ENCODE assay signal across 12 cellular contexts in the genomic region with DNA sequence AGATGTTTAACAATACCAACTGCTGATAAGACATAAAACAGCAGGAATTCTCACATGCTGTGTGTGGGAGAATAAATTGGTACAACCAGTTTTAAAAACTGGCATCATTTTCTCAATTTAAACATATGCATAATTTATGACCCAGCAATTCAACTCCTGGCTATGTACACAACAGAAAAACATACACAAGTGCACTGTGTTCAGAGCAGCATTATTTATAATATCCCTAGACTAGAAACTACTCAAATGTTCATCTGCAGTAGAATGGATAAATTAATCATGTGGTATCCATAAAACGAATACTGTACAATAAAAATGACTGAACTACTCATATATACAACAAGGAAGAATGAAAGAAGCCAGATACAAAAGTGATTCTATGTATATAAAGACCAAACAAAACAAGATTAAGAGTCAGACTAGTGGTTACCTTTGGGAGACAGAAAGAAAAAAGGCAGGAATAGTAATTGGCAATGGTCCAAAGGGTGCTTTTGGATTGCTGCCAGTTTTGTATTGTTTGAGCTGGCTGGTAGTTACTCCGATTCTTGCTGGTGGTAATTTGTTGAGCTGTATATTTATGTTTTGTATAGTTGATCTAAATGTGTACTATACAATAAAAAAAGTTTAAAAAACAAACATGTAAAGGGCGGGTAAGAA.
A peak's percentile ranks its signal among the peaks of the same experiment; 100 is the strongest.
DNase-seq lines count a peak whose midpoint lies in the region; ATAC-seq, FAIRE-seq and TF ChIP-seq lines count a peak whose summit lies in the region.
"Had no signal": no experiment of that assay in that cellular context is flagged by ENCODE, and none has a peak within 500 bp of the region (broad histone marks: within the 10 kb centered on the region; RNA-seq: fewer than 3 reads in every experiment).

No MANE protein-coding gene starts in this region.

- no peak overlapping the region for H3K9ac ChIP-seq in keratinocyte (ENCODE audit: control insufficient read depth, extremely low read depth, insufficient read depth, low read length)

- no peak overlapping the region for H3K4me2 ChIP-seq in keratinocyte (ENCODE audit: control insufficient read depth, extremely low read depth, insufficient read depth, low read depth, low read length)
- H3K4me2 ChIP-seq: GM23338 had no signal

- H3K9me3 ChIP-seq in HAP-1 (no peaks in the 10 kb centered on the region), keratinocyte (ENCODE audit: control insufficient read depth, low read depth, low read length) (no peaks in the 10 kb centered on the region)
- H3K9me3 ChIP-seq: left ventricle myocardium inferior had no signal

- H4K20me1 ChIP-seq in keratinocyte (ENCODE audit: control insufficient read depth, extremely low read depth, insufficient read depth, low read length), result no peaks in the 10 kb centered on the region

- no peak overlapping the region for H2AFZ ChIP-seq in keratinocyte (ENCODE audit: control insufficient read depth, low read length)
- H2AFZ ChIP-seq: GM23338 had no signal

- FAIRE-seq in keratinocyte (lab: Jason Lieb, UNC), result peak; percentile 32

- no peak for ATAC-seq in GM21529 (IDR thresholded peaks at IDR 0.05; ENCODE audit: unreplicated experiment)
- ATAC-seq: GM23338 had no signal

- H3K4me1 ChIP-seq in HAP-1 (no peaks in the 10 kb centered on the region), keratinocyte (ENCODE audit: control insufficient read depth, extremely low read depth, insufficient read depth, low read length) (no peaks in the 10 kb centered on the region)
- H3K4me1 ChIP-seq: left ventricle myocardium inferior had no signal

- H3K27me3 ChIP-seq in HAP-1 (ENCODE audit: low read depth) (peaks cover 5% of the 10 kb centered on the region; the same call in 1 of the 2 replicates), keratinocyte (ENCODE audit: control insufficient read depth, extremely low read depth, insufficient read depth, low read length) (no peaks in the 10 kb centered on the region)

- no peak overlapping the region for H3K27ac ChIP-seq in keratinocyte (ENCODE audit: control insufficient read depth, insufficient read depth, low read length)
- H3K27ac ChIP-seq: left ventricle myocardium inferior had no signal

- dilution Hi-C loops in keratinocyte (cut with MboI; ENCODE audit: extremely low pct_ligation_motif_present, low sequenced_read_pairs), result no loop called here

- no peaks in the 10 kb centered on the region for H3K79me2 ChIP-seq in keratinocyte (ENCODE audit: control insufficient read depth, insufficient read depth, low read length)

- TF ChIP-seq CTCF in keratinocyte (optimal IDR thresholded peaks at IDR 0.05 in 1 of 3, IDR thresholded peaks at IDR 0.05 in 1 of 3, conservative IDR thresholded peaks at IDR 0.05 in 1 of 3; ENCODE audit: extremely low read depth in 1 of 3, insufficient read depth in 2 of 3, low read length in 3 of 3), result no peak

- H3K4me3 ChIP-seq in HAP-1 (no peak overlapping the region), keratinocyte (ENCODE audit: control insufficient read depth in 2 of 3, extremely low read depth in 1 of 3, insufficient read depth in 2 of 3, low read depth in 1 of 3, low read length in 3 of 3) (no peak overlapping the region)
- H3K4me3 ChIP-seq: GM23338, left ventricle myocardium inferior had no signal

- DNase-seq in HAP-1 (ENCODE audit: low spot score in 2 of 2) (peak; percentile 24 to 55), NCI-H1694 (lab: John Stamatoyannopoulos, UW) (peak; percentile 77), NCI-H82 (lab: John Stamatoyannopoulos, UW) (peak; percentile 83), keratinocyte (ENCODE audit: low read depth, low spot score) (no peak), islet precursor cell (no peak), SKM-1 treated with dmso at 0.1 percent for 144 hours (lab: John Stamatoyannopoulos, UW; ENCODE audit: unreplicated experiment) (no peak), GM19238 (ENCODE audit: insufficient read length, low spot score) (no peak)
- DNase-seq: activated CD4-positive, alpha-beta T cell treated with anti-CD3 and anti-CD28 coated beads, Interleukin-2, amount 50 U/mL, for 1 hour; endodermal cell; left ventricle myocardium inferior had no signal

- no peaks in the 10 kb centered on the region for H3K9me1 ChIP-seq in keratinocyte (ENCODE audit: control insufficient read depth, extremely low read depth, insufficient read depth, low read length)

- in situ Hi-C loops in HAP-1 (cut with MboI; ENCODE audit: low sequenced_read_pairs), result no loop called here

- H3K36me3 ChIP-seq in HAP-1 (replicated peaks) (no peaks in the 10 kb centered on the region), keratinocyte (ENCODE audit: control insufficient read depth in 2 of 2, extremely low read depth in 1 of 2, insufficient read depth in 2 of 2, low read length in 2 of 2) (no peaks in the 10 kb centered on the region)
- H3K36me3 ChIP-seq: left ventricle myocardium inferior had no signal

Comparison
In these comparisons a context has a peak if more than half of its experiments do, and no peak if none do; other contexts are left out.
1. DNase-seq: peak in HAP-1 (2 of 2), NCI-H1694 (single experiment) and NCI-H82 (single experiment); none in keratinocyte (single experiment), islet precursor cell (single experiment), SKM-1 treated with dmso at 0.1 percent for 144 hours (single experiment) and GM19238 (single experiment).